Comparison of ENCODE assay signal across 12 cellular contexts in the genomic region with DNA sequence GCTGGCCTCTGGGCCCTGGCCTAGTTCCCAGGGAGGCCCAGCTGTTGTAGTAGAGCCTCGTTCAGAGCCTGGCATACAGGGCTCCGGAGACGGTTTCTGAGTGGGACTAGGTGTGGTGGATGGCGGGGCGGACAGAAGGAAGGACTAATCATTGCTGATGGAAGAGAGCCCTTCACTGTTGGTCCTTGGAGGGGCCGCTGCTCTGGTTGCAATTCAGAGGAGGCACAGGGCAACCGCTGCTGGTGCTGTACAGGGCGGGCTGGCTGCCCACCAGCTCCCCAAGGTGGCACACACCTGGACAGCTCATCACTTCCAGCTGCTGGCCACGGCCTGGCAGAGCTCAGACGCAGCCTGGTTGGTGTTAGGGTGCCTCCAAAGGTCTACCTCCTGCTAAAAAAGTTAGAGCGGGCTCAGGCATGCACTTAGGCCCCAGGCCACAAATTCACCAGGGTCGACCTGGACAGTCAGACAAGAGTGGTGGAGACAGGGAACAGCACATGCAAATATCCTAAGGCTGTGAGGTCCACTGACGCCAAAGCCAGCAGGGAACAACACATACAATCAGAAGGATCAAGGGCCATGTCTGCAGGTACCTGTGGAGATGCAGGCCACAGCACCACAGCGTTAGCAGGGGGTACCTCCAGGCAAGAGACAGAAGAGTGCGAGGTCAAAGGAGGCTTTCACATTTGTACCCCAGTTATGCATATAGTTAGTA. TPM values are rescaled to one million over a fixed set of nuclear protein-coding genes. Genes with fewer than 3 reads are reported as not detected.
A peak's percentile ranks its signal among the peaks of the same experiment; 100 is the strongest.
DNase-seq lines count a peak whose midpoint lies in the region; TF ChIP-seq lines count a peak whose summit lies in the region.
"Had no signal": no experiment of that assay in that cellular context is flagged by ENCODE, and none has a peak within 500 bp of the region (broad histone marks: within the 10 kb centered on the region; RNA-seq: fewer than 3 reads in every experiment).

No MANE protein-coding gene starts in this region.

- no peaks in the 10 kb centered on the region for H3K9me3 Mint-ChIP-seq in activated CD4-positive, alpha-beta T cell treated with anti-CD3 and anti-CD28 coated beads, Interleukin-2, amount 10 ng/mL, durations not matched to agents 7 days and 5 days
- H3K9me3 Mint-ChIP-seq in glutamatergic neuron (ENCODE audit: unreplicated experiment): peaks cover 5% of the 10 kb centered on the region

- peaks cover 11% of the 10 kb centered on the region for H3K27me3 Mint-ChIP-seq in activated CD4-positive, alpha-beta T cell treated with anti-CD3 and anti-CD28 coated beads, Interleukin-2, amount 10 ng/mL, durations not matched to agents 7 days and 5 days
- H3K27me3 Mint-ChIP-seq in glutamatergic neuron (ENCODE audit: unreplicated experiment): peaks cover 3% of the 10 kb centered on the region

- TF ChIP-seq CTCF in glutamatergic neuron (IDR thresholded peaks at IDR 0.05; ENCODE audit: partially characterized antibody, unreplicated experiment): no peak

- no peak overlapping the region for H3K27ac Mint-ChIP-seq in activated CD4-positive, alpha-beta T cell treated with anti-CD3 and anti-CD28 coated beads, Interleukin-2, amount 10 ng/mL, durations not matched to agents 7 days and 5 days
- H3K27ac Mint-ChIP-seq in glutamatergic neuron (ENCODE audit: unreplicated experiment): peak overlapping the region; percentile 69

- no peaks in the 10 kb centered on the region for H3K36me3 Mint-ChIP-seq in activated CD4-positive, alpha-beta T cell treated with anti-CD3 and anti-CD28 coated beads, Interleukin-2, amount 10 ng/mL, durations not matched to agents 7 days and 5 days (ENCODE audit: low read depth)
- no peaks in the 10 kb centered on the region for H3K36me3 Mint-ChIP-seq in glutamatergic neuron (ENCODE audit: unreplicated experiment)

- CTCF ChIA-PET in activated CD4-positive, alpha-beta T cell treated with anti-CD3 and anti-CD28 coated beads, Interleukin-2, amount 10 ng/mL, durations not matched to agents 7 days and 5 days (lab: Charles Lee): interaction anchor here (1.0 to 2.4 kb wide), 5 partner anchors 11 to 48 kb away, joined by 3 to 9 read pairs (median 5); no protein-coding TSS in a partner anchor

- H3K4me3 Mint-ChIP-seq in activated CD4-positive, alpha-beta T cell treated with anti-CD3 and anti-CD28 coated beads, Interleukin-2, amount 10 ng/mL, durations not matched to agents 7 days and 5 days: peak overlapping the region; percentile 65
- H3K4me3 Mint-ChIP-seq in glutamatergic neuron (ENCODE audit: unreplicated experiment): peak overlapping the region; percentile 78

- intact Hi-C loops in posterior vena cava (cut with DNase I): no loop called here

- H3K4me1 Mint-ChIP-seq in activated CD4-positive, alpha-beta T cell treated with anti-CD3 and anti-CD28 coated beads, Interleukin-2, amount 10 ng/mL, durations not matched to agents 7 days and 5 days: peaks cover 16% of the 10 kb centered on the region
- H3K4me1 Mint-ChIP-seq in glutamatergic neuron (ENCODE audit: low read depth, unreplicated experiment): no peaks in the 10 kb centered on the region

- DNase-seq in activated CD4-positive, alpha-beta T cell treated with anti-CD3 and anti-CD28 coated beads, Interleukin-2, amount 10 ng/mL, durations not matched to agents 7 days and 5 days: no peak
- DNase-seq in activated CD4-positive, alpha-beta T cell treated with anti-CD3 and anti-CD28 coated beads, Interleukin-2, amount 50 U/mL, for 48 hours: no peak
- peak; percentile 6 for DNase-seq in NCI-H146 treated with DMSO at 0.1 percent for 48 hours (lab: John Stamatoyannopoulos, UW; ENCODE audit: unreplicated experiment)
- no peak for DNase-seq in glutamatergic neuron
- peak; percentile 74 for DNase-seq in posterior vena cava (ENCODE audit: low spot score)
- DNase-seq in DMS53 treated with DMSO at 0.1 percent for 48 hours (lab: John Stamatoyannopoulos, UW; ENCODE audit: unreplicated experiment): no peak
- DNase-seq in NCI-H345 (lab: John Stamatoyannopoulos, UW): no peak
- DNase-seq in amniotic stem cell (lab: John Stamatoyannopoulos, UW): no peak
- DNase-seq: NCI-H1436 treated with DMSO at 0.1 percent for 48 hours, NCI-H774 had no signal

- POLR2A ChIA-PET in activated CD4-positive, alpha-beta T cell treated with anti-CD3 and anti-CD28 coated beads, Interleukin-2, amount 10 ng/mL, durations not matched to agents 7 days and 5 days (lab: Charles Lee): no interaction called here

RNA-seq across cellular contexts. Expression of gene RNF4, which starts 7.5 kb away (rescaled TPM):
- 100 to 1,000 TPM in 1 of 2 experiments, 10 to 100 TPM in 1; 96.2 to 102 TPM for total RNA-seq in activated CD4-positive, alpha-beta T cell treated with anti-CD3 and anti-CD28 coated beads, Interleukin-2, amount 10 ng/mL, durations not matched to agents 7 days and 5 days
- total RNA-seq in glutamatergic neuron (ENCODE audit: unreplicated experiment) (73.6 TPM), posterior vena cava (10 to 100 TPM; 38.7 to 38.9 TPM)

RNA-seq across cellular contexts. Expression of gene CFAP99, which starts 42.6 kb away (rescaled TPM):
- not detected for total RNA-seq in activated CD4-positive, alpha-beta T cell treated with anti-CD3 and anti-CD28 coated beads, Interleukin-2, amount 10 ng/mL, durations not matched to agents 7 days and 5 days
- total RNA-seq in glutamatergic neuron (ENCODE audit: unreplicated experiment) (not detected), posterior vena cava (not detected)
- total RNA-seq: A673, endothelial cell of umbilical vein had no signal

RNA-seq across cellular contexts. Expression of gene ZFYVE28, which starts 43.0 kb away (rescaled TPM):
- 10 to 100 TPM; 14.8 to 17.2 TPM for total RNA-seq in activated CD4-positive, alpha-beta T cell treated with anti-CD3 and anti-CD28 coated beads, Interleukin-2, amount 10 ng/mL, durations not matched to agents 7 days and 5 days
- total RNA-seq in glutamatergic neuron (ENCODE audit: unreplicated experiment): 4.8 TPM
- 1 to 10 TPM; 7.4 to 8.4 TPM for total RNA-seq in posterior vena cava

Comparison
In these comparisons a context has a peak if more than half of its experiments do, and no peak if none do; other contexts are left out.
1. DNase-seq: peak in NCI-H146 treated with DMSO at 0.1 percent for 48 hours (single experiment) and posterior vena cava (single experiment); none in activated CD4-positive, alpha-beta T cell treated with anti-CD3 and anti-CD28 coated beads, Interleukin-2, amount 10 ng/mL, durations not matched to agents 7 days and 5 days (single experiment), activated CD4-positive, alpha-beta T cell treated with anti-CD3 and anti-CD28 coated beads, Interleukin-2, amount 50 U/mL, for 48 hours (0 of 2), glutamatergic neuron (single experiment), DMS53 treated with DMSO at 0.1 percent for 48 hours (single experiment), NCI-H345 (single experiment) and amniotic stem cell (single experiment).